ENCODE assay signal across 10 cellular contexts in genomic region chr11:110349109-110349996, GRCh38. TPM values are rescaled to one million over a fixed set of nuclear protein-coding genes. Genes with fewer than 3 reads are reported as not detected.
DNase-seq lines count a peak whose midpoint lies in the region; ATAC-seq and TF ChIP-seq lines count a peak whose summit lies in the region.
"Had no signal": no experiment of that assay in that cellular context is flagged by ENCODE, and none has a peak within 500 bp of the region (broad histone marks: within the 10 kb centered on the region; RNA-seq: fewer than 3 reads in every experiment).

No MANE protein-coding gene starts in this region.

- ATAC-seq in CD8-positive, alpha-beta T cell, result no peak
- ATAC-seq in HG03520 (IDR thresholded peaks at IDR 0.05; ENCODE audit: unreplicated experiment), result peak; percentile 84

- DNase-seq in CD8-positive, alpha-beta T cell, result no peak
- DNase-seq in GM20000 (ENCODE audit: low spot score), result peak; percentile 65
- peak; percentile 51 to 76 for DNase-seq in stimulated activated CD4-positive, alpha-beta T cell treated with anti-CD3 and anti-CD28 coated beads, Interleukin-4, amount 100 ng/mL, for 48 hours (ENCODE audit: low read depth in 2 of 2)
- DNase-seq in NCI-H1092 treated with DMSO at 0.1 percent for 48 hours (lab: John Stamatoyannopoulos, UW), result no peak
- DNase-seq in SKM-1 (lab: John Stamatoyannopoulos, UW; ENCODE audit: unreplicated experiment), result no peak
- DNase-seq in 8988T, result no peak

- peak overlapping the region; percentile 25 for H3K27ac Mint-ChIP-seq in CD8-positive, alpha-beta T cell
- peak overlapping the region; percentile 96 for H3K27ac Mint-ChIP-seq in activated naive CD4-positive, alpha-beta T cell treated with anti-CD3 and anti-CD28 coated beads, Interleukin-2, amount 50 U/mL, for 24 hours

- POLR2A ChIA-PET in CD8-positive, alpha-beta T cell (lab: Charles Lee), result no interaction called here

- CTCF ChIA-PET in CD8-positive, alpha-beta T cell (lab: Charles Lee), result interaction anchor here (0.7 kb wide), 1 partner anchor 8 kb away, joined by 3 read pairs; no protein-coding TSS in a partner anchor

- H3K4me1 ChIP-seq in CD8-positive, alpha-beta T cell (ENCODE audit: insufficient read depth, low read length), result no peaks in the 10 kb centered on the region

- H3K27ac ChIP-seq in CD8-positive, alpha-beta T cell (ENCODE audit: low read depth, low read length), result no peak overlapping the region
- H3K27ac ChIP-seq: neutrophil had no signal

- no peaks in the 10 kb centered on the region for H3K27me3 ChIP-seq in CD8-positive, alpha-beta T cell (ENCODE audit: insufficient read depth, low read length)
- H3K27me3 ChIP-seq: neutrophil had no signal

- H3K4me1 Mint-ChIP-seq in CD8-positive, alpha-beta T cell (ENCODE audit: low read depth), result peaks cover 25% of the 10 kb centered on the region
- peaks cover 47% of the 10 kb centered on the region for H3K4me1 Mint-ChIP-seq in activated naive CD4-positive, alpha-beta T cell treated with anti-CD3 and anti-CD28 coated beads, Interleukin-2, amount 50 U/mL, for 24 hours
- H3K4me1 Mint-ChIP-seq: brain had no signal

- no peaks in the 10 kb centered on the region for H3K36me3 Mint-ChIP-seq in CD8-positive, alpha-beta T cell
- H3K36me3 Mint-ChIP-seq in activated naive CD4-positive, alpha-beta T cell treated with anti-CD3 and anti-CD28 coated beads, Interleukin-2, amount 50 U/mL, for 24 hours, result no peaks in the 10 kb centered on the region
- H3K36me3 Mint-ChIP-seq: brain had no signal

- H3K4me3 Mint-ChIP-seq in CD8-positive, alpha-beta T cell, result peak overlapping the region; percentile 2
- H3K4me3 Mint-ChIP-seq in activated naive CD4-positive, alpha-beta T cell treated with anti-CD3 and anti-CD28 coated beads, Interleukin-2, amount 50 U/mL, for 24 hours, result peak overlapping the region; percentile 73
- H3K4me3 Mint-ChIP-seq: brain had no signal

- no peak for TF ChIP-seq CTCF in CD8-positive, alpha-beta T cell (IDR thresholded peaks at IDR 0.05)
- no peak for TF ChIP-seq CTCF in GM20000 (IDR thresholded peaks at IDR 0.05; ENCODE audit: extremely low read depth, missing control alignments)

- H3K9me3 ChIP-seq in CD8-positive, alpha-beta T cell (ENCODE audit: low read length), result no peaks in the 10 kb centered on the region
- H3K9me3 ChIP-seq: neutrophil had no signal

- H3K9me3 Mint-ChIP-seq in CD8-positive, alpha-beta T cell, result no peaks in the 10 kb centered on the region
- no peaks in the 10 kb centered on the region for H3K9me3 Mint-ChIP-seq in activated naive CD4-positive, alpha-beta T cell treated with anti-CD3 and anti-CD28 coated beads, Interleukin-2, amount 50 U/mL, for 24 hours

- H3K4me3 ChIP-seq in CD8-positive, alpha-beta T cell (ENCODE audit: low read depth, low read length), result no peak overlapping the region

- no peaks in the 10 kb centered on the region for H3K36me3 ChIP-seq in CD8-positive, alpha-beta T cell (ENCODE audit: insufficient read depth, low read length)
- H3K36me3 ChIP-seq: neutrophil had no signal

- intact Hi-C loops in CD8-positive, alpha-beta T cell (cut with DNase I, micrococcal nuclease), result no loop called here

- no peaks in the 10 kb centered on the region for H3K27me3 Mint-ChIP-seq in CD8-positive, alpha-beta T cell (ENCODE audit: low read depth)
- no peaks in the 10 kb centered on the region for H3K27me3 Mint-ChIP-seq in activated naive CD4-positive, alpha-beta T cell treated with anti-CD3 and anti-CD28 coated beads, Interleukin-2, amount 50 U/mL, for 24 hours

RNA-seq across cellular contexts. Expression of gene RDX, which starts 52.9 kb away (rescaled TPM):
- 1 to 10 TPM; 7.7 to 7.9 TPM for total RNA-seq in CD8-positive, alpha-beta T cell

Comparison
In these comparisons a context has a peak if more than half of its experiments do, and no peak if none do; other contexts are left out.
1. DNase-seq: peak in GM20000 (single experiment) and stimulated activated CD4-positive, alpha-beta T cell treated with anti-CD3 and anti-CD28 coated beads, Interleukin-4, amount 100 ng/mL, for 48 hours (2 of 2); none in CD8-positive, alpha-beta T cell (0 of 7), NCI-H1092 treated with DMSO at 0.1 percent for 48 hours (single experiment), SKM-1 (single experiment) and 8988T (single experiment).